ENCODE assay signal across 19 cellular contexts in the genomic region with DNA sequence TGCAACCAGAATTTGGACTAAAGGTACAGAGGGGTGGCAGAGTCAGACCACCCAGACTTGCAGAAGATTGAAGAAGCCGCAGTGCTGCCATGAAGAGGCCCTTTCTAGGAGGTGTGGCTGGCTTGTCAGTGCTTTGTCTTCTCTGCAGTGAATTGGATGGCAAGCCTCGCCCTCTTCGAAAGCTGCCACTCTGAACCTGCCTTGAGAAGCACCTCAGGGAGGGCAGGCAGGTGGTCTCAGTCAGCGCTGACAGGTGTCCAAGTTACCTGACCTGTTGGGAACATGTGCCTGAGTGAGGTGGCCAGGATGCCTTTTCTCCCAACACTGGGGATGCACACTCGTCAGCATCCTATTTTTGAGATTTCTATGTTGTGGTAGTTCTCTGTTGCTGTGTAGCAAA. TPM values are rescaled to one million over a fixed set of nuclear protein-coding genes. Genes with fewer than 3 reads are reported as not detected.
DNase-seq lines count a peak whose midpoint lies in the region; ATAC-seq, FAIRE-seq and TF ChIP-seq lines count a peak whose summit lies in the region.
"Had no signal": no experiment of that assay in that cellular context is flagged by ENCODE, and none has a peak within 500 bp of the region (broad histone marks: within the 10 kb centered on the region; RNA-seq: fewer than 3 reads in every experiment).

No MANE protein-coding gene starts in this region.

- H3K9me3 ChIP-seq in BLaER1 treated with 17β-estradiol and CSF1 and Interleukin-3, amounts not matched to agents 10 nM and 100 nM (replicated peaks in 1 of 11), result no peaks in the 10 kb centered on the region
- H3K9me3 ChIP-seq in DND-41 (ENCODE audit: insufficient read depth, low read length, severe bottlenecking) (no peaks in the 10 kb centered on the region), T-helper 17 cell (ENCODE audit: control insufficient read depth, low read length, poor library complexity, severe bottlenecking) (no peaks in the 10 kb centered on the region), neural progenitor cell (ENCODE audit: low read depth) (no peaks in the 10 kb centered on the region)
- H3K9me3 ChIP-seq: ascending aorta, esophagus muscularis mucosa, thoracic aorta had no signal

- H3K27ac ChIP-seq in BLaER1 treated with 17β-estradiol and CSF1 and Interleukin-3, amounts not matched to agents 10 nM and 100 nM, result no peak overlapping the region
- no peak overlapping the region for H3K27ac ChIP-seq in DND-41 (ENCODE audit: low read length)
- no peak overlapping the region for H3K27ac ChIP-seq in neural progenitor cell
- H3K27ac ChIP-seq: ascending aorta, esophagus muscularis mucosa, thoracic aorta had no signal

- peaks cover 85 to 97% (median 92%) of the 10 kb centered on the region in 10 experiments for H3K4me1 ChIP-seq in BLaER1 treated with 17β-estradiol and CSF1 and Interleukin-3, amounts not matched to agents 10 nM and 100 nM
- H3K4me1 ChIP-seq in DND-41 (ENCODE audit: insufficient read depth, low read length) (peaks cover 80% of the 10 kb centered on the region), neural progenitor cell (peaks cover 24% of the 10 kb centered on the region)

- H4K20me1 ChIP-seq in BLaER1 treated with 17β-estradiol and CSF1 and Interleukin-3, amounts not matched to agents 10 nM and 100 nM, result peaks cover 97 to 100% (median 100%) of the 10 kb centered on the region in 11 experiments
- H4K20me1 ChIP-seq in DND-41 (ENCODE audit: insufficient read depth, low read length) (peaks cover 97% of the 10 kb centered on the region), neural progenitor cell (ENCODE audit: low read depth) (peaks cover 100% of the 10 kb centered on the region)

- ATAC-seq in DND-41 (ENCODE audit: insufficient read depth, low read depth), result no peak
- ATAC-seq in T-helper 17 cell, result no peak
- ATAC-seq: stimulated activated naive B cell treated with anti-CD40 and anti-IgM and Interleukin-4, amounts not matched to agents 10 μg/mL and 1 μg/mL and 100 μg/mL, for 72 hours had no signal

- peak overlapping the region in 2 of 11 experiments; percentile 4 to 34; a peak in 1 of 22 replicates for H3K9ac ChIP-seq in BLaER1 treated with 17β-estradiol and CSF1 and Interleukin-3, amounts not matched to agents 10 nM and 100 nM
- H3K9ac ChIP-seq in DND-41 (ENCODE audit: low read depth, low read length) (peak overlapping the region; percentile 2; the same call in 1 of the 2 replicates), neural progenitor cell (no peak overlapping the region)

- peak overlapping the region; percentile 28 for H3K4me3 Mint-ChIP-seq in T-helper 17 cell
- H3K4me3 Mint-ChIP-seq in neural progenitor cell, result no peak overlapping the region
- H3K4me3 Mint-ChIP-seq in activated T-helper 1 cell treated with anti-CD3 and anti-CD28 coated beads, Interleukin-12 subunit alpha, Interleukin-12 subunit beta, Interleukin-2, Interleukin-4 antibody, amounts not matched to agents 30 ng/mL and 10 ng/mL and 1 ng/mL, durations not matched to agents 14 hours and 24 hours and 36 hours, result no peak overlapping the region

- H3K27me3 Mint-ChIP-seq in T-helper 17 cell (no peaks in the 10 kb centered on the region), neural progenitor cell (ENCODE audit: insufficient read depth, low read depth) (no peaks in the 10 kb centered on the region)
- H3K27me3 Mint-ChIP-seq in activated T-helper 1 cell treated with anti-CD3 and anti-CD28 coated beads, Interleukin-12 subunit alpha, Interleukin-12 subunit beta, Interleukin-2, Interleukin-4 antibody, amounts not matched to agents 30 ng/mL and 10 ng/mL and 1 ng/mL, durations not matched to agents 14 hours and 24 hours and 36 hours (ENCODE audit: insufficient read depth), result no peaks in the 10 kb centered on the region
- H3K27me3 Mint-ChIP-seq: naive B cell; stimulated activated naive B cell treated with anti-CD40 and anti-IgM and Interleukin-4, amounts not matched to agents 10 μg/mL and 1 μg/mL and 100 μg/mL, for 72 hours had no signal

- H3F3A ChIP-seq in neural progenitor cell (ENCODE audit: low read depth), result no peaks in the 10 kb centered on the region

- no peaks in the 10 kb centered on the region for H3K27me3 ChIP-seq in BLaER1 treated with 17β-estradiol and CSF1 and Interleukin-3, amounts not matched to agents 10 nM and 100 nM
- no peaks in the 10 kb centered on the region for H3K27me3 ChIP-seq in DND-41 (ENCODE audit: insufficient read depth, low read length, poor library complexity)
- H3K27me3 ChIP-seq in neural progenitor cell, result no peaks in the 10 kb centered on the region
- H3K27me3 ChIP-seq: ascending aorta, esophagus muscularis mucosa had no signal

- H3K4me3 ChIP-seq in BLaER1 treated with 17β-estradiol and CSF1 and Interleukin-3, amounts not matched to agents 10 nM and 100 nM, result no peak overlapping the region
- H3K4me3 ChIP-seq in DND-41 (ENCODE audit: low read depth in 1 of 2, low read length in 2 of 2) (peak overlapping the region in 1 of 2 experiments; percentile 30; a peak in 1 of 4 replicates), neural progenitor cell (no peak overlapping the region)
- H3K4me3 ChIP-seq: ascending aorta, esophagus muscularis mucosa, thoracic aorta had no signal

- TF ChIP-seq CTCF in DND-41 (IDR thresholded peaks at IDR 0.05; ENCODE audit: borderline replicate concordance, extremely low read depth, low read length, poor library complexity, severe bottlenecking) (no peak), neural progenitor cell (IDR thresholded peaks at IDR 0.05) (no peak)

- DNase-seq in DND-41, result no peak
- DNase-seq in T-helper 17 cell, result no peak
- no peak for DNase-seq in neural progenitor cell (ENCODE audit: low spot score)
- no peak for DNase-seq in activated T-helper 1 cell treated with anti-CD3 and anti-CD28 coated beads, Interleukin-12 subunit alpha, Interleukin-12 subunit beta, Interleukin-2, Interleukin-4 antibody, amounts not matched to agents 30 ng/mL and 10 ng/mL and 1 ng/mL, durations not matched to agents 14 hours and 24 hours and 36 hours (ENCODE audit: low spot score)
- no peak for DNase-seq in NCI-H1417 treated with DMSO at 0.1 percent for 48 hours (lab: John Stamatoyannopoulos, UW)
- DNase-seq in frontal cortex (ENCODE audit: low spot score in 2 of 2), result no peak
- DNase-seq: activated naive CD4-positive, alpha-beta T cell treated with Interleukin-2 at 50 U/mL for 16 hours; effector CD8-positive, alpha-beta T cell; kidney glomerular epithelial cell; naive B cell; NCI-H1436; NCI-H2171 treated with DMSO at 0.1 percent for 48 hours; NCI-H526; Right ventricle myocardium superior; stimulated activated naive B cell treated with anti-CD40 and anti-IgM and Interleukin-4, amounts not matched to agents 10 μg/mL and 1 μg/mL and 100 μg/mL, for 72 hours had no signal

- H3K9me3 Mint-ChIP-seq in neural progenitor cell, result no peaks in the 10 kb centered on the region
- H3K9me3 Mint-ChIP-seq in activated T-helper 1 cell treated with anti-CD3 and anti-CD28 coated beads, Interleukin-12 subunit alpha, Interleukin-12 subunit beta, Interleukin-2, Interleukin-4 antibody, amounts not matched to agents 30 ng/mL and 10 ng/mL and 1 ng/mL, durations not matched to agents 14 hours and 24 hours and 36 hours, result no peaks in the 10 kb centered on the region
- H3K9me3 Mint-ChIP-seq: naive B cell; stimulated activated naive B cell treated with anti-CD40 and anti-IgM and Interleukin-4, amounts not matched to agents 10 μg/mL and 1 μg/mL and 100 μg/mL, for 72 hours had no signal

- H3K36me3 Mint-ChIP-seq in T-helper 17 cell (ENCODE audit: low read depth) (no peaks in the 10 kb centered on the region), neural progenitor cell (peaks cover 27% of the 10 kb centered on the region)
- H3K36me3 Mint-ChIP-seq in activated T-helper 1 cell treated with anti-CD3 and anti-CD28 coated beads, Interleukin-12 subunit alpha, Interleukin-12 subunit beta, Interleukin-2, Interleukin-4 antibody, amounts not matched to agents 30 ng/mL and 10 ng/mL and 1 ng/mL, durations not matched to agents 14 hours and 24 hours and 36 hours (ENCODE audit: low read depth), result peaks cover 25% of the 10 kb centered on the region

- peaks cover 100% of the 10 kb centered on the region for H3K79me2 ChIP-seq in DND-41 (ENCODE audit: insufficient read depth, low read length)
- peaks cover 100% of the 10 kb centered on the region for H3K79me2 ChIP-seq in neural progenitor cell (ENCODE audit: low read depth)

- H3K4me2 ChIP-seq in BLaER1 treated with 17β-estradiol and CSF1 and Interleukin-3, amounts not matched to agents 10 nM and 100 nM, result peak overlapping the region; percentile 26 to 99 (median 86); a peak in 21 of 22 replicates
- H3K4me2 ChIP-seq in DND-41 (ENCODE audit: insufficient read depth, low read length) (peak overlapping the region; percentile 43; the same call in 1 of the 2 replicates), neural progenitor cell (peak overlapping the region; percentile 28)

- peaks cover 9 to 65% (median 40%) of the 10 kb centered on the region in 11 experiments; a peak in 19 of 22 replicates for H3K36me3 ChIP-seq in BLaER1 treated with 17β-estradiol and CSF1 and Interleukin-3, amounts not matched to agents 10 nM and 100 nM
- H3K36me3 ChIP-seq in DND-41 (ENCODE audit: insufficient read depth, low read length), result peaks cover 80% of the 10 kb centered on the region
- no peaks in the 10 kb centered on the region for H3K36me3 ChIP-seq in neural progenitor cell
- H3K36me3 ChIP-seq: esophagus muscularis mucosa, thoracic aorta had no signal

- H3K27ac Mint-ChIP-seq in T-helper 17 cell (no peak overlapping the region), neural progenitor cell (no peak overlapping the region)
- no peak overlapping the region for H3K27ac Mint-ChIP-seq in activated T-helper 1 cell treated with anti-CD3 and anti-CD28 coated beads, Interleukin-12 subunit alpha, Interleukin-12 subunit beta, Interleukin-2, Interleukin-4 antibody, amounts not matched to agents 30 ng/mL and 10 ng/mL and 1 ng/mL, durations not matched to agents 14 hours and 24 hours and 36 hours

- H2AFZ ChIP-seq in DND-41 (ENCODE audit: low read depth, low read length) (no peak overlapping the region), neural progenitor cell (replicated peaks) (no peak overlapping the region)

- no peak for FAIRE-seq in frontal cortex (lab: Jason Lieb, UNC)

- H3K4me1 Mint-ChIP-seq in T-helper 17 cell (peaks cover 70% of the 10 kb centered on the region), neural progenitor cell (peaks cover 89% of the 10 kb centered on the region)
- H3K4me1 Mint-ChIP-seq in activated T-helper 1 cell treated with anti-CD3 and anti-CD28 coated beads, Interleukin-12 subunit alpha, Interleukin-12 subunit beta, Interleukin-2, Interleukin-4 antibody, amounts not matched to agents 30 ng/mL and 10 ng/mL and 1 ng/mL, durations not matched to agents 14 hours and 24 hours and 36 hours (ENCODE audit: low read depth), result peaks cover 93% of the 10 kb centered on the region

- intact Hi-C loops in activated T-helper 1 cell treated with anti-CD3 and anti-CD28 coated beads, Interleukin-12 subunit alpha, Interleukin-12 subunit beta, Interleukin-2, Interleukin-4 antibody, amounts not matched to agents 30 ng/mL and 10 ng/mL and 1 ng/mL, durations not matched to agents 14 hours and 24 hours and 36 hours (cut with micrococcal nuclease), result loop anchor here (10.0 kb wide), 2 partner anchors 225 to 1195 kb away; no protein-coding TSS in a partner anchor

RNA-seq across cellular contexts. Expression of gene TENT4A, which starts 6.2 kb away (rescaled TPM):
- total RNA-seq in T-helper 17 cell (10 to 100 TPM; 54.7 to 59.4 TPM), neural progenitor cell (ENCODE audit: low replicate concordance) (20.9 and 22.4 TPM in 2 replicates), frontal cortex (11.0 TPM)
- total RNA-seq in activated T-helper 1 cell treated with anti-CD3 and anti-CD28 coated beads, Interleukin-12 subunit alpha, Interleukin-12 subunit beta, Interleukin-2, Interleukin-4 antibody, amounts not matched to agents 30 ng/mL and 10 ng/mL and 1 ng/mL, durations not matched to agents 14 hours and 24 hours and 36 hours, result 40.6 and 42.3 TPM in 2 replicates

Comparison
In these comparisons a context has a peak if more than half of its experiments do, and no peak if none do; other contexts are left out.
1. H3K4me2 ChIP-seq: peak in every context shown above with its lines; median percentile 86 in BLaER1 treated with 17β-estradiol and CSF1 and Interleukin-3, amounts not matched to agents 10 nM and 100 nM; 43 in DND-41; 28 in neural progenitor cell.